Comparison of ENCODE assay signal across 9 cellular contexts in the genomic region with DNA sequence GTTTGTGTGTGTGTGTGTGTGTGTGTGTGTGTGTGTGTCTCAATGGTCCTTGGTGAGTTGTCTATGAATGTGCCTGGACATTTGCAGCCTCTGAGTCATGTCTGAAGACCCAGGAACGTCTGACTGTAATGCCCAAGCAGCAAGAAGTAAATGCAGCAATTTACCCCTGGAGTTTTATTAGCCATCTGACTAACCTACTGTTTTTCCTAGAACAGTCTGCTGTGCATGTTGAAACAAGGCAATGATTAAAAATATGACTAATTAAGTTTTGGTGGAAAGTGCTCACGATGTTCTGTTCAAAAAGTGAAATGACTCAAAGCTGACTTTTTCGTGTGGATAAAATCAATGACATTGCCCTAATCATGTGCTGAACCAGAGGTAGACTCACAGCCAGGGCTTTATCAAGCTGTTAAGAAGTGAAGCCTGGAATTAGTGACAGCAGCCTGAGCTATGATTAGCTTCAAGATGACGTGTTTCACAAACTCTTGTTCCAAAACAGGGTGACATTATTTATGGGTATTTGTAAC.
A peak's percentile ranks its signal among the peaks of the same experiment; 100 is the strongest.
DNase-seq lines count a peak whose midpoint lies in the region; ATAC-seq and TF ChIP-seq lines count a peak whose summit lies in the region.
"Had no signal": no experiment of that assay in that cellular context is flagged by ENCODE, and none has a peak within 500 bp of the region (broad histone marks: within the 10 kb centered on the region; RNA-seq: fewer than 3 reads in every experiment).

No MANE protein-coding gene starts in this region.

- H3K4me1 ChIP-seq in ACC112 (ENCODE audit: control insufficient read depth, insufficient read depth, low read length, unreplicated experiment) (peaks cover 9% of the 10 kb centered on the region), body of pancreas (peaks cover 8% of the 10 kb centered on the region)

- H3K27ac ChIP-seq in ACC112 (ENCODE audit: low read depth, low read length): peak overlapping the region; percentile 53
- peak overlapping the region in 2 of 4 donors; percentile 26 to 30 for H3K27ac ChIP-seq in body of pancreas

- no peak for TF ChIP-seq CTCF in body of pancreas (IDR thresholded peaks at IDR 0.05)

- intact Hi-C loops in body of pancreas (cut with DNase I): no loop called here

- no peak for TF ChIP-seq POLR2A in body of pancreas (IDR thresholded peaks at IDR 0.05)

- ATAC-seq in body of pancreas (peak; percentile 66), GM19328 (IDR thresholded peaks at IDR 0.05; ENCODE audit: unreplicated experiment) (no peak)

- peak overlapping the region; percentile 23 for H3K4me3 ChIP-seq in ACC112 (ENCODE audit: low read depth, low read length)
- H3K4me3 ChIP-seq in body of pancreas: no peak overlapping the region

- no peaks in the 10 kb centered on the region for H3K79me2 ChIP-seq in ACC112 (ENCODE audit: control insufficient read depth, insufficient read depth, low read length, unreplicated experiment)

- WGBS in body of pancreas, 2 donors: 0 to 14% methylated on average over 4 of the region's 4 CpGs

- H2AFZ ChIP-seq in ACC112 (ENCODE audit: low read length, unreplicated experiment): peak overlapping the region; percentile 11

- H3K36me3 ChIP-seq in ACC112 (ENCODE audit: insufficient read depth, low read length): no peaks in the 10 kb centered on the region
- no peaks in the 10 kb centered on the region for H3K36me3 ChIP-seq in body of pancreas (replicated peaks in 1 of 2; ENCODE audit: insufficient read depth in 1 of 2, low read depth in 2 of 2)

- DNase-seq in HK-2 (ENCODE audit: unreplicated experiment) (peak; percentile 64), body of pancreas (peak in 2 of 4 donors; percentile 13 to 17), iPS-NIHi7 (ENCODE audit: extremely low spot score) (peak; percentile 14), NCI-H1105 treated with DMSO at 0.1 percent for 48 hours (lab: John Stamatoyannopoulos, UW) (no peak), SHP77 (lab: John Stamatoyannopoulos, UW) (no peak)
- no peak for DNase-seq in activated naive CD4-positive, alpha-beta T cell treated with Interleukin-2 at 50 U/mL for 16 hours
- DNase-seq: SIG-M5 had no signal

- H3K9me3 ChIP-seq in body of pancreas: no peaks in the 10 kb centered on the region

- no peaks in the 10 kb centered on the region for H3K27me3 ChIP-seq in ACC112 (ENCODE audit: insufficient read depth, low read length)
- H3K27me3 ChIP-seq in body of pancreas: no peaks in the 10 kb centered on the region

Comparison
In these comparisons a context has a peak if more than half of its experiments do, and no peak if none do; other contexts are left out.
1. DNase-seq: peak in HK-2 (single experiment) and iPS-NIHi7 (single experiment); none in NCI-H1105 treated with DMSO at 0.1 percent for 48 hours (single experiment), SHP77 (0 of 2) and activated naive CD4-positive, alpha-beta T cell treated with Interleukin-2 at 50 U/mL for 16 hours (single experiment).